ENCODE assay signal across 8 cellular contexts in the genomic region with DNA sequence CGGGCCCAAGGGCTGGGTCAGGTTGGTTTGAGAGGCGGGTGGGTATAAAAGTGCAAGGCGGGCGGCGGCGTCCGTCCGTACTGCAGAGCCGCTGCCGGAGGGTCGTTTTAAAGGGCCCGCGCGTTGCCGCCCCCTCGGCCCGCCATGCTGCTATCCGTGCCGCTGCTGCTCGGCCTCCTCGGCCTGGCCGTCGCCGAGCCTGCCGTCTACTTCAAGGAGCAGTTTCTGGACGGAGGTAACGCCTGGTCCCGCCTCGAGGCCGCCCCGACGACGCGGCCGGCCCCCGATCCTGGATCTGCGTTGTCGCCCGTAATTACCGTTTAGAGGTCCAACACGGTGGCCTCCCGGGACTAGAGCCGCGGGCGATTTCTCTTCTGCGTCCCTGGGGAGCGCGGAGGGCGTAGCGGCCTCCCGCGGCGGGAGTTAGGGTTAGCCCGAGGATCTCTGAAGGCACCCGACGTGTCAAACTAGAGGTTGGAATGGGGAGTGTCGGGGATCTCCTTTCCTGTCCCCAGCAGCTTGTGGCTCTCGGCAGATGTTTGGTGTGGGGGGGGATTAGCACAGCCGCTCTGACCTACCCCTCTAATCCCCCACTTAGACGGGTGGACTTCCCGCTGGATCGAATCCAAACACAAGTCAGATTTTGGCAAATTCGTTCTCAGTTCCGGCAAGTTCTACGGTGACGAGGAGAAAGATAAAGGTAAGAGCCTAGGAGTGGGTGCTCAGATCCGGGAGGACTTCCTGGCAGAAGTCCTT. TPM values are rescaled to one million over a fixed set of nuclear protein-coding genes. Genes with fewer than 3 reads are reported as not detected.
DNase-seq lines count a peak whose midpoint lies in the region; ATAC-seq, FAIRE-seq and TF ChIP-seq lines count a peak whose summit lies in the region.

A gene (plus strand): TSS at position 74 of the 756 bp plus-strand sequence. CDS start 71 bp downstream, at position 145.

- FAIRE-seq in small intestine (lab: Jason Lieb, UNC): no peak

- TF ChIP-seq CTCF in BJ (IDR thresholded peaks at IDR 0.05; ENCODE audit: insufficient read depth, low read depth, low read length): peak; percentile 43
- TF ChIP-seq CTCF in astrocyte of the spinal cord (IDR thresholded peaks at IDR 0.05; ENCODE audit: low read depth, low read length): peak; percentile 23

- no peaks in the 10 kb centered on the region for H3K27me3 ChIP-seq in BJ (ENCODE audit: control insufficient read depth, insufficient read depth, low read length)
- no peaks in the 10 kb centered on the region for H3K27me3 ChIP-seq in iPS-15b (ENCODE audit: control insufficient read depth, insufficient read depth, low read length)
- no peaks in the 10 kb centered on the region for H3K27me3 ChIP-seq in small intestine (ENCODE audit: control insufficient read depth in 2 of 2, insufficient read depth in 2 of 2, low read length in 2 of 2)

- H3K4me1 ChIP-seq in iPS-15b (ENCODE audit: control insufficient read depth, insufficient read depth, low read length) (peaks cover 7% of the 10 kb centered on the region), small intestine (ENCODE audit: control insufficient read depth in 2 of 2, insufficient read depth in 1 of 2, low read depth in 1 of 2, low read length in 1 of 2) (peaks cover 2 to 7% of the 10 kb centered on the region in 2 donors)

- H3K9ac ChIP-seq in iPS-15b (ENCODE audit: low read depth, low read length): peak within 1 kb of the TSS; percentile 82

- POLR2A ChIA-PET in BJ (lab: Charles Lee): no interaction called here

- H3K9me3 ChIP-seq in iPS-15b (ENCODE audit: control insufficient read depth, insufficient read depth, low read length) (no peaks in the 10 kb centered on the region), small intestine (ENCODE audit: control insufficient read depth, low read depth) (no peaks in the 10 kb centered on the region)

- H3K36me3 ChIP-seq in BJ (ENCODE audit: control insufficient read depth, insufficient read depth, low read length) (peaks cover 25% of the 10 kb centered on the region), iPS-15b (ENCODE audit: control insufficient read depth, insufficient read depth, low read length) (peaks cover 44% of the 10 kb centered on the region), small intestine (ENCODE audit: control insufficient read depth in 2 of 2, insufficient read depth in 2 of 2, low read length in 2 of 2) (peaks cover 11 to 12% of the 10 kb centered on the region in 2 donors)

- 0% methylated on average over 56 to 67 of the region's 67 CpGs for WGBS in small intestine, 3 donors

- CTCF ChIA-PET in BJ (lab: Yijun Ruan, JAX): interaction anchor here (0.8 to 1.3 kb wide), 2 partner anchors 27 kb away, joined by 5 to 8 read pairs; no protein-coding TSS in a partner anchor

- DNase-seq in BJ (ENCODE audit: low read depth) (no peak), NCI-H524 treated with DMSO at 0.1 percent for 48 hours (lab: John Stamatoyannopoulos, UW) (peak; percentile 58), astrocyte of the spinal cord (ENCODE audit: low read depth, low spot score) (no peak), small intestine (peak; percentile 46), NCI-H2196 treated with DMSO at 0.1 percent for 48 hours (lab: John Stamatoyannopoulos, UW; ENCODE audit: unreplicated experiment) (no peak), iPS-NIHi11 (ENCODE audit: low spot score) (no peak)

- H3K27ac ChIP-seq in small intestine (ENCODE audit: low read depth in 1 of 2, low read length in 1 of 2): peak within 1 kb of the TSS; percentile 69 to 92

- H3K4me3 ChIP-seq in BJ (ENCODE audit: low read depth, low read length) (peak within 1 kb of the TSS; percentile 92), astrocyte of the spinal cord (ENCODE audit: low read depth, low read length) (peak within 1 kb of the TSS; percentile 80), iPS-15b (ENCODE audit: low read depth, low read length) (peak within 1 kb of the TSS; percentile 88), small intestine (ENCODE audit: low read depth in 1 of 2, low read length in 2 of 2) (peak within 1 kb of the TSS; percentile 87 to 95)

- ATAC-seq in GM19372 (IDR thresholded peaks at IDR 0.05; ENCODE audit: low read depth, unreplicated experiment): peak; percentile 3

- in situ Hi-C loops in astrocyte of the spinal cord (cut with HindIII; ENCODE audit: low sequenced_read_pairs): no loop called here

RNA-seq across cellular contexts. Expression of the gene that starts here (rescaled TPM):
- polyA plus RNA-seq in BJ (2011; rRNA removed) (1,647 and 1,829 TPM in 2 replicates), small intestine (100 to 1,000 TPM; 117 to 696 (median 173) TPM)
- 1,087 and 1,794 TPM in 2 replicates for polyA minus RNA-seq in BJ (2011; rRNA and poly(A)+ RNA removed)

Comparison
In these comparisons a context has a peak if more than half of its experiments do, and no peak if none do; other contexts are left out.
1. DNase-seq: peak in NCI-H524 treated with DMSO at 0.1 percent for 48 hours (single experiment) and small intestine (single experiment); none in BJ (single experiment), astrocyte of the spinal cord (single experiment), NCI-H2196 treated with DMSO at 0.1 percent for 48 hours (single experiment) and iPS-NIHi11 (single experiment).
2. Peak in every context shown above with its lines, with median percentiles within 50 percentile points of each other: H3K4me3 ChIP-seq.